ENCODE assay signal across 1 cellular context in genomic region chr14:71142375-71143038, GRCh38.
A peak's percentile ranks its signal among the peaks of the same experiment; 100 is the strongest.
TF ChIP-seq lines count a peak whose summit lies in the region.

No MANE protein-coding gene starts in this region.

TF ChIP-seq in SK-N-SH, 30 proteins besides CTCF, POLR2A, EP300 and RAD21 (continued from another document):
- TF ChIP-seq PBX3 (IDR thresholded peaks at IDR 0.05) (peak; percentile 70), POLR2AphosphoS5 (IDR thresholded peaks at IDR 0.05; ENCODE audit: low read depth, low read length) (no peak), RFX5 (IDR thresholded peaks at IDR 0.05; ENCODE audit: low read length) (no peak), SIN3A (IDR thresholded peaks at IDR 0.05; ENCODE audit: borderline replicate concordance, low read depth, low read length) (no peak), USF1 (IDR thresholded peaks at IDR 0.05; ENCODE audit: borderline replicate concordance, low read depth) (no peak), TEAD4 (IDR thresholded peaks at IDR 0.05; ENCODE audit: borderline replicate concordance, insufficient read depth) (peak; percentile 75), ZBTB33 (IDR thresholded peaks at IDR 0.05; ENCODE audit: borderline replicate concordance, low read depth) (no peak), RCOR1 (IDR thresholded peaks at IDR 0.05; ENCODE audit: low read length) (no peak), USF2 (IDR thresholded peaks at IDR 0.05; ENCODE audit: borderline replicate concordance, low read depth, low read length) (no peak), MEF2A (IDR thresholded peaks at IDR 0.05; ENCODE audit: borderline replicate concordance, low read depth) (peak; percentile 57; the same call in 1 of the 2 replicates), FOXJ3 (CRISPR knock-in tag; IDR thresholded peaks at IDR 0.05) (no peak), GABPA (IDR thresholded peaks at IDR 0.05; ENCODE audit: low read depth) (no peak), SMC3 (IDR thresholded peaks at IDR 0.05; ENCODE audit: low read depth, low read length) (no peak), YY1 (IDR thresholded peaks at IDR 0.05; ENCODE audit: low read depth) (no peak), MAX (IDR thresholded peaks at IDR 0.05; ENCODE audit: low read depth) (no peak), TAF1 (IDR thresholded peaks at IDR 0.05; ENCODE audit: borderline replicate concordance, low read depth, low read length) (no peak), TCF12 (IDR thresholded peaks at IDR 0.05) (peak; percentile 67), IRF3 (IDR thresholded peaks at IDR 0.05; ENCODE audit: low read depth, low read length) (no peak), ELF1 (IDR thresholded peaks at IDR 0.05) (no peak)
